In the genomic region with DNA sequence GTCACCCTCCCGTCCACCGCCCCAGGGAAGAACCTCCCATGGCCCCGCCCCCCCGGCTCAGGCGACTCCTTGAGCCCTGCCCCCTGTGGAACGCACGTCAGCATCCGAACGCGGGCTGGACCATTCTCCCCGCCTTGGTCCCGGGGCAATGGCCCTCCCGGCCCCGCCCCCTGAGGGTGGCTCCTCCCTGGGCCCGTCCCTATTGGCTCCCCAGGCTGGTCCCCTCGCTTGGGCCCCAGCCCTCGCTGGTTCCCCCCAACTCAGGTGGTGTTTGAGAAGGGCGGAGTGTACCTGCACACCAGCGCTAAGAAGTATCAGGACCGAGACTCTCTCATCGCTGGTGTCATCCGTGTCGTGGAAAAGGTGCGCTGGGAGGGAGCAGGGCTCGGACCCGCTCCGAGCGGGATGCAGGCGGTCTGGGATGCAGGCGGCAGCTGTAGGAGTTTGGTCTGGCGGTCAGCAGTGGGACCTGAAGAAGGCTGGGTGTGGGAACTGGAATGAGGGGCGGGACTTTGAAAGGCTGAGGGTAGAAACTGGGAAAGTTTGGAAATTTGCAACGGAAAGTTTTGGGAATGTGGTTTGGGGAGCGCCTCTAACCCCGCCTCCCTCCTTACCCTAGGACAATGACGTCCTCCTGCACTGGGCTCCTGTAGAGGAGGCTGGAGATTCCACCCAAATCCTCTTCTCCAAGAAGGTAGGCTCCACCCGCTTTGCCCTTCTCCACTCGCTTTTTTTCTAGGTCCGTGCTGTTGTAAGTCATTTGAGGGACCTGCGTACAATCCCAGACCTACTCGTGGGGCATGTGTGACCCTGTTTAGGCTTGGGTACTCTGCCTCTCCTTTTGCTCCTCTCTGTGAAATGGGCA, we compare ENCODE assay signal across 8 cellular contexts. TPM values are rescaled to one million over a fixed set of nuclear protein-coding genes. Genes with fewer than 3 reads are reported as not detected.
DNase-seq lines count a peak whose midpoint lies in the region; ATAC-seq and TF ChIP-seq lines count a peak whose summit lies in the region.

No MANE protein-coding gene starts in this region.

- no peak for TF ChIP-seq POLR2A in right lobe of liver (IDR thresholded peaks at IDR 0.05)

- peaks cover 0 to 3% (median 0%) of the 10 kb centered on the region in 7 donors for H3K9me3 Mint-ChIP-seq in CD14-positive monocyte
- no peaks in the 10 kb centered on the region for H3K9me3 Mint-ChIP-seq in activated CD4-positive, alpha-beta T cell treated with anti-CD3 and anti-CD28 coated beads, Interleukin-2, amount 10 ng/mL, durations not matched to agents 24 days and 14 days

- H3K27ac Mint-ChIP-seq in CD14-positive monocyte, result no peak overlapping the region
- H3K27ac Mint-ChIP-seq in activated CD4-positive, alpha-beta T cell treated with anti-CD3 and anti-CD28 coated beads, Interleukin-2, amount 10 ng/mL, durations not matched to agents 24 days and 14 days, result no peak overlapping the region

- ATAC-seq in GM19328 (IDR thresholded peaks at IDR 0.05; ENCODE audit: unreplicated experiment) (peak; percentile 37), HG03457 (IDR thresholded peaks at IDR 0.05; ENCODE audit: unreplicated experiment) (peak; percentile 35), right lobe of liver (peak; percentile 69 to 81 (median 76))

- DNase-seq in CD14-positive monocyte (ENCODE audit: low spot score) (peak; percentile 98), NCI-H524 treated with DMSO at 0.1 percent for 48 hours (lab: John Stamatoyannopoulos, UW) (peak; percentile 61), dermis microvascular lymphatic vessel endothelial cell (ENCODE audit: low read depth in 2 of 2) (peak; percentile 91 to 98), right lobe of liver (peak; percentile 99 to 100 (median 100))
- DNase-seq in activated CD4-positive, alpha-beta T cell treated with anti-CD3 and anti-CD28 coated beads, Interleukin-2, amount 10 ng/mL, durations not matched to agents 24 days and 14 days, result peak; percentile 100
- DNase-seq in stimulated activated CD4-positive, alpha-beta T cell treated with anti-CD3 and anti-CD28 coated beads, Interleukin-4, amount 100 ng/mL, for 4 hours, result peak; percentile 96 to 99

- intact Hi-C loops in CD14-positive monocyte (cut with micrococcal nuclease), result loop anchor here (2.0 to 5.0 kb wide), 5 partner anchors 51 to 237 kb away; partner anchors contain the start of genes ATF5 (in 1 of the 2), FUZ (in 1 of the 2), NUP62 (in 1 of the 2) and PRMT1 (in 1 of the 2)
- intact Hi-C loops in activated CD4-positive, alpha-beta T cell treated with anti-CD3 and anti-CD28 coated beads, Interleukin-2, amount 10 ng/mL, durations not matched to agents 24 days and 14 days (cut with micrococcal nuclease), result loop anchor here (1.0 to 10.0 kb wide), 10 partner anchors 9 to 1241 kb away; partner anchors contain the start of genes ATF5, DBP, FUZ and NUP62
- intact Hi-C loops in right lobe of liver (cut with DNase I), result no loop called here

- H3K36me3 Mint-ChIP-seq in CD14-positive monocyte, result peaks cover 47 to 56% of the 10 kb centered on the region in 2 donors
- H3K36me3 Mint-ChIP-seq in activated CD4-positive, alpha-beta T cell treated with anti-CD3 and anti-CD28 coated beads, Interleukin-2, amount 10 ng/mL, durations not matched to agents 24 days and 14 days (ENCODE audit: low read depth), result peaks cover 30% of the 10 kb centered on the region

- H3K27me3 Mint-ChIP-seq in CD14-positive monocyte (ENCODE audit: low read depth in 3 of 3), result peaks cover 0 to 2% (median 0%) of the 10 kb centered on the region in 3 donors
- no peaks in the 10 kb centered on the region for H3K27me3 Mint-ChIP-seq in activated CD4-positive, alpha-beta T cell treated with anti-CD3 and anti-CD28 coated beads, Interleukin-2, amount 10 ng/mL, durations not matched to agents 24 days and 14 days

- H3K27ac ChIP-seq in right lobe of liver, result peak overlapping the region; percentile 97 to 99 (median 98)

- H3K4me1 ChIP-seq in right lobe of liver, result peaks cover 0 to 17% (median 8%) of the 10 kb centered on the region in 4 donors

- peaks cover 25% of the 10 kb centered on the region for H3K4me1 Mint-ChIP-seq in CD14-positive monocyte
- peaks cover 21% of the 10 kb centered on the region for H3K4me1 Mint-ChIP-seq in activated CD4-positive, alpha-beta T cell treated with anti-CD3 and anti-CD28 coated beads, Interleukin-2, amount 10 ng/mL, durations not matched to agents 24 days and 14 days

- H3K9me3 ChIP-seq in right lobe of liver, result no peaks in the 10 kb centered on the region

- peaks cover 0 to 38% (median 22%) of the 10 kb centered on the region in 4 donors for H3K36me3 ChIP-seq in right lobe of liver

- H3K4me3 ChIP-seq in right lobe of liver, result peak overlapping the region; percentile 77 to 88 (median 88)

- 30% methylated on average over 6 of the region's 41 CpGs for WGBS in right lobe of liver (ENCODE audit: insufficient coverage, low coverage, low lambda C conversion rate, missing lambda C conversion rate)

- no peak overlapping the region for H3K4me3 Mint-ChIP-seq in CD14-positive monocyte
- no peak overlapping the region for H3K4me3 Mint-ChIP-seq in activated CD4-positive, alpha-beta T cell treated with anti-CD3 and anti-CD28 coated beads, Interleukin-2, amount 10 ng/mL, durations not matched to agents 24 days and 14 days

- no peaks in the 10 kb centered on the region for H3K27me3 ChIP-seq in right lobe of liver

- TF ChIP-seq CTCF in CD14-positive monocyte (IDR thresholded peaks at IDR 0.05), result no peak
- no peak for TF ChIP-seq CTCF in right lobe of liver (IDR thresholded peaks at IDR 0.05)

RNA-seq across cellular contexts. Expression of gene TBC1D17, which starts 0.6 kb away (rescaled TPM):
- polyA plus RNA-seq in CD14-positive monocyte, result 1 to 10 TPM; 3.1 to 4.5 TPM
- total RNA-seq in activated CD4-positive, alpha-beta T cell treated with anti-CD3 and anti-CD28 coated beads, Interleukin-2, amount 10 ng/mL, durations not matched to agents 24 days and 14 days, result 36.5 and 36.8 TPM in 2 replicates
- total RNA-seq in dermis microvascular lymphatic vessel endothelial cell (7.6 and 9.4 TPM in 2 replicates), right lobe of liver (10 to 100 TPM; 12.6 to 38.1 (median 27.8) TPM)

RNA-seq across cellular contexts. Expression of gene AKT1S1, which starts 1.0 kb away (rescaled TPM):
- 1 to 10 TPM; 5.4 to 6.6 TPM for polyA plus RNA-seq in CD14-positive monocyte
- total RNA-seq in activated CD4-positive, alpha-beta T cell treated with anti-CD3 and anti-CD28 coated beads, Interleukin-2, amount 10 ng/mL, durations not matched to agents 24 days and 14 days, result 31.5 and 33.5 TPM in 2 replicates
- total RNA-seq in dermis microvascular lymphatic vessel endothelial cell (5.1 and 7.6 TPM in 2 replicates), right lobe of liver (10 to 100 TPM; 18.2 to 27.0 (median 22.4) TPM)

RNA-seq across cellular contexts. Expression of gene PNKP, which starts 10.7 kb away (rescaled TPM):
- 10 to 100 TPM; 23.0 to 30.2 TPM for polyA plus RNA-seq in CD14-positive monocyte
- 123 and 124 TPM in 2 replicates for total RNA-seq in activated CD4-positive, alpha-beta T cell treated with anti-CD3 and anti-CD28 coated beads, Interleukin-2, amount 10 ng/mL, durations not matched to agents 24 days and 14 days
- total RNA-seq in dermis microvascular lymphatic vessel endothelial cell (27.6 and 35.9 TPM in 2 replicates), right lobe of liver (10 to 100 TPM; 21.0 to 37.5 (median 27.9) TPM)

RNA-seq across cellular contexts. Expression of gene IL4I1, which starts 18.6 kb away (rescaled TPM):
- 1 to 10 TPM; 7.0 to 7.6 TPM for polyA plus RNA-seq in CD14-positive monocyte
- 40.4 and 41.4 TPM in 2 replicates for total RNA-seq in activated CD4-positive, alpha-beta T cell treated with anti-CD3 and anti-CD28 coated beads, Interleukin-2, amount 10 ng/mL, durations not matched to agents 24 days and 14 days
- 1.6 and 1.9 TPM in 2 replicates for total RNA-seq in dermis microvascular lymphatic vessel endothelial cell
- total RNA-seq in right lobe of liver, result 1 to 10 TPM in 2 of 6 experiments, under 1 TPM in 1, not detected in 3; 0.56 to 4.2 (median 1.0) TPM

RNA-seq across cellular contexts. Expression of gene PTOV1, which starts 27.2 kb away (rescaled TPM):
- 10 to 100 TPM; 18.3 to 31.2 TPM for polyA plus RNA-seq in CD14-positive monocyte
- 121 and 124 TPM in 2 replicates for total RNA-seq in activated CD4-positive, alpha-beta T cell treated with anti-CD3 and anti-CD28 coated beads, Interleukin-2, amount 10 ng/mL, durations not matched to agents 24 days and 14 days
- total RNA-seq in dermis microvascular lymphatic vessel endothelial cell, result 32.6 and 74.1 TPM in 2 replicates
- total RNA-seq in right lobe of liver, result 10 to 100 TPM; 44.4 to 93.0 (median 69.6) TPM

Comparison
In these comparisons a context has a peak if more than half of its experiments do, and no peak if none do; other contexts are left out.
1. Peak in every context shown above with its lines: DNase-seq, ATAC-seq, H3K4me3 ChIP-seq and H3K27ac ChIP-seq.
2. intact Hi-C loops: an anchor here in CD14-positive monocyte (2.0 to 5.0 kb wide) and activated CD4-positive, alpha-beta T cell treated with anti-CD3 and anti-CD28 coated beads, Interleukin-2, amount 10 ng/mL, durations not matched to agents 24 days and 14 days (1.0 to 10.0 kb wide); none called in right lobe of liver.